In the genomic region with DNA sequence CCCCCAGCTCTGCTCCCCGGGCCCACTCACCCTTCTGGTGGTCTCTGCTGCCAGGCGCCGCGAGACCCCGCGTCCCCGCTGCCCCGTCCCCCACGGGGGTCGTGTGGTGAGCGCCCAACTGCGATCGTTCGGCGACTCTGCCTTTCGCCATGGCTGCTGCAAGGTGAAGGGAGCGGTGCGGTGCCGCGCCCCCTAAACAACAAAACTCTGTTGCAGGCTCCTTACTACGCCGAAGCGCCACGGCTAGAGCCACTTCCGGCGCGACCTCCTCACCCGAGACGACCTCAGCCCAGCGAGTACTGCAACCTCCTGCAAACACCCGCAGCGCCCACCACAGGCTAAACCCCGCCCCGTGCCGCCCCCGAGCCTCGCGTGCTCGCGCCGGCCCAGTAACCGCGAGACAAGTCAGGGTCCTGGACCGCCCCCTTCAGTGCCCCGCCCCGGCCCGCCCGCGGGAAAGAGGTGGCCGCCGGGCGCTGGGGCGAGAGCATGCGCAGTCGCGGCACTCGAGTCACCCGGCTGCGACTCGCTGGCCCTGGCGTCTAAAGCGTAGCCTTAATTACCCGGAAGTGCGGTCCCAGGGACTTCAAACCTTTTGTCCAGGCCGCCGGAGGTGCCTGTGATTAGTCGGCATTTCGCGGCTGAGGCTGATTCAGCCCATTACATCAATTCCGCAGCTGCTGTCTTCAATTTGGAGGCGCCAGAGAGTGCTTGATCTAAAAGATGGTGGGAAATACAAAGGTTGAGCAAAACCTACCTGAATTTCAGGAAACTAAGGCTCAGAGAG, we compare ENCODE assay signal across 1 cellular context.
TF ChIP-seq lines count a peak whose summit lies in the region.

TSS of gene TMEM41B (minus strand) at position 303 of the 787 bp plus-strand sequence. CDS start at position 151, 152 bp downstream.

TF ChIP-seq in K562, 482 proteins besides CTCF, POLR2A, EP300 and RAD21 (continued from another document):
- TF ChIP-seq, protein P1, sequence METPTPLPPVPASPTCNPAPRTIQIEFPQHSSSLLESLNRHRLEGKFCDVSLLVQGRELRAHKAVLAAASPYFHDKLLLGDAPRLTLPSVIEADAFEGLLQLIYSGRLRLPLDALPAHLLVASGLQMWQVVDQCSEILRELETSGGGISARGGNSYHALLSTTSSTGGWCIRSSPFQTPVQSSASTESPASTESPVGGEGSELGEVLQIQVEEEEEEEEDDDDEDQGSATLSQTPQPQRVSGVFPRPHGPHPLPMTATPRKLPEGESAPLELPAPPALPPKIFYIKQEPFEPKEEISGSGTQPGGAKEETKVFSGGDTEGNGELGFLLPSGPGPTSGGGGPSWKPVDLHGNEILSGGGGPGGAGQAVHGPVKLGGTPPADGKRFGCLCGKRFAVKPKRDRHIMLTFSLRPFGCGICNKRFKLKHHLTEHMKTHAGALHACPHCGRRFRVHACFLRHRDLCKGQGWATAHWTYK (CRISPR knock-in tag; IDR thresholded peaks at IDR 0.05) = no peak
- TF ChIP-seq PHB2 (IDR thresholded peaks at IDR 0.05; ENCODE audit: low read depth) (no peak), JUN (IDR thresholded peaks at IDR 0.05; ENCODE audit: borderline replicate concordance, low read depth, low read length) (peak; percentile 54; the same call in 1 of the 2 replicates), JUN (CRISPR knock-in tag; IDR thresholded peaks at IDR 0.05; ENCODE audit: borderline replicate concordance) (no peak; the same call in 1 of the 2 replicates), HDAC1 (IDR thresholded peaks at IDR 0.05) (peak in 1 of 2 experiments; percentile 82; a peak in 2 of 4 replicates), MXI1 (IDR thresholded peaks at IDR 0.05; ENCODE audit: low read depth, low read length) (peak; percentile 53; the same call in 1 of the 2 replicates), ZNF778 (CRISPR knock-in tag; IDR thresholded peaks at IDR 0.05) (no peak), ZNF766 (CRISPR knock-in tag; conservative IDR thresholded peaks at IDR 0.05) (peak; percentile 20; the same call in 1 of the 2 replicates), RBM34 (IDR thresholded peaks at IDR 0.05; ENCODE audit: borderline replicate concordance, insufficient read depth, low read length) (no peak), PRPF4 (IDR thresholded peaks at IDR 0.05; ENCODE audit: insufficient read depth, low read depth, low read length, poor library complexity, severe bottlenecking) (peak; percentile 59), ZNF583 (CRISPR knock-in tag; IDR thresholded peaks at IDR 0.05) (no peak; the same call in 1 of the 2 replicates), CHD2 (IDR thresholded peaks at IDR 0.05; ENCODE audit: low read depth, low read length) (peak; percentile 95), HIVEP1 (CRISPR knock-in tag; IDR thresholded peaks at IDR 0.05) (no peak), CUX1 (CRISPR knock-in tag; IDR thresholded peaks at IDR 0.05) (no peak), MAFK (IDR thresholded peaks at IDR 0.05; ENCODE audit: low read length) (peak; percentile 67), SRSF3 (IDR thresholded peaks at IDR 0.05; ENCODE audit: insufficient read depth, low read length) (0 out of 2 replicates have a peak, but pooled peaks have one; percentile 86), ZNF316 (IDR thresholded peaks at IDR 0.05) (peak; percentile 67), BACH1 (tag; IDR thresholded peaks at IDR 0.05) (peak; percentile 68; the same call in 1 of the 2 replicates), SMAD1 (IDR thresholded peaks at IDR 0.05; ENCODE audit: low read depth, low read length, partially characterized antibody) (peak; percentile 68), MBD2 (IDR thresholded peaks at IDR 0.05; ENCODE audit: borderline replicate concordance, low read depth) (peak; percentile 51; the same call in 1 of the 2 replicates), ZNF449 (CRISPR knock-in tag; IDR thresholded peaks at IDR 0.05) (no peak), POLR2G (IDR thresholded peaks at IDR 0.05; ENCODE audit: low read depth, low read length) (peak; percentile 97), ZBTB8A (IDR thresholded peaks at IDR 0.05; ENCODE audit: partially characterized antibody) (no peak), ELK1 (CRISPR knock-in tag; IDR thresholded peaks at IDR 0.05) (no peak), ZNF785 (CRISPR knock-in tag; IDR thresholded peaks at IDR 0.05) (no peak), ETV5 (CRISPR knock-in tag; IDR thresholded peaks at IDR 0.05; ENCODE audit: low read depth) (peak; percentile 90), TGIF2 (CRISPR knock-in tag; IDR thresholded peaks at IDR 0.05) (no peak), NR2C2 (CRISPR knock-in tag; IDR thresholded peaks at IDR 0.05) (peak; percentile 51; the same call in 1 of the 2 replicates), NR2C2 (tag; IDR thresholded peaks at IDR 0.05) (peak; percentile 81), CC2D1A (IDR thresholded peaks at IDR 0.05) (no peak), PCBP2 (IDR thresholded peaks at IDR 0.05; ENCODE audit: low read depth, low read length, poor library complexity, severe bottlenecking) (no peak), KDM5B (IDR thresholded peaks at IDR 0.05; ENCODE audit: insufficient replicate concordance, low read depth, low read length) (peak; percentile 82), CCNT2 (IDR thresholded peaks at IDR 0.05; ENCODE audit: borderline replicate concordance, extremely low read depth, insufficient read length, low read depth, low read length) (peak; percentile 72), PRMT5 (CRISPR knock-in tag; IDR thresholded peaks at IDR 0.05) (no peak), FOXA3 (CRISPR knock-in tag; conservative IDR thresholded peaks at IDR 0.05 in 1 of 2, IDR thresholded peaks at IDR 0.05 in 1 of 2) (0 out of 4 replicates have a peak, but pooled peaks of 1 of the 2 experiments have one; percentile 59), CHAMP1 (IDR thresholded peaks at IDR 0.05) (no peak; the same call in 1 of the 2 replicates), EGR1 (conservative IDR thresholded peaks at IDR 0.05) (peak; percentile 94), PBX2 (CRISPR knock-in tag; IDR thresholded peaks at IDR 0.05; ENCODE audit: low read depth) (no peak), PBX2 (tag; conservative IDR thresholded peaks at IDR 0.05; ENCODE audit: low read depth) (no peak), CREB3 (tag; conservative IDR thresholded peaks at IDR 0.05; ENCODE audit: low read depth) (no peak), ZNF699 (CRISPR knock-in tag; IDR thresholded peaks at IDR 0.05; ENCODE audit: insufficient replicate concordance) (no peak), NFYB (IDR thresholded peaks at IDR 0.05; ENCODE audit: extremely low read depth, insufficient read length) (no peak)
- TF ChIP-seq, protein P2, sequence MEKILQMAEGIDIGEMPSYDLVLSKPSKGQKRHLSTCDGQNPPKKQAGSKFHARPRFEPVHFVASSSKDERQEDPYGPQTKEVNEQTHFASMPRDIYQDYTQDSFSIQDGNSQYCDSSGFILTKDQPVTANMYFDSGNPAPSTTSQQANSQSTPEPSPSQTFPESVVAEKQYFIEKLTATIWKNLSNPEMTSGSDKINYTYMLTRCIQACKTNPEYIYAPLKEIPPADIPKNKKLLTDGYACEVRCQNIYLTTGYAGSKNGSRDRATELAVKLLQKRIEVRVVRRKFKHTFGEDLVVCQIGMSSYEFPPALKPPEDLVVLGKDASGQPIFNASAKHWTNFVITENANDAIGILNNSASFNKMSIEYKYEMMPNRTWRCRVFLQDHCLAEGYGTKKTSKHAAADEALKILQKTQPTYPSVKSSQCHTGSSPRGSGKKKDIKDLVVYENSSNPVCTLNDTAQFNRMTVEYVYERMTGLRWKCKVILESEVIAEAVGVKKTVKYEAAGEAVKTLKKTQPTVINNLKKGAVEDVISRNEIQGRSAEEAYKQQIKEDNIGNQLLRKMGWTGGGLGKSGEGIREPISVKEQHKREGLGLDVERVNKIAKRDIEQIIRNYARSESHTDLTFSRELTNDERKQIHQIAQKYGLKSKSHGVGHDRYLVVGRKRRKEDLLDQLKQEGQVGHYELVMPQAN (IDR thresholded peaks at IDR 0.05; ENCODE audit: borderline replicate concordance) = peak; percentile 17
